Comparison of ENCODE assay signal across 13 cellular contexts in genomic region chr9:114347675-114348074, GRCh38. TPM values are rescaled to one million over a fixed set of nuclear protein-coding genes. Genes with fewer than 3 reads are reported as not detected.
DNase-seq lines count a peak whose midpoint lies in the region; ATAC-seq, FAIRE-seq and TF ChIP-seq lines count a peak whose summit lies in the region.
"Had no signal": no experiment of that assay in that cellular context is flagged by ENCODE, and none has a peak within 500 bp of the region (broad histone marks: within the 10 kb centered on the region; RNA-seq: fewer than 3 reads in every experiment).

No MANE protein-coding gene starts in this region.

- no peaks in the 10 kb centered on the region for H3K9me3 ChIP-seq in CD8-positive, alpha-beta T cell (ENCODE audit: low read length)
- H3K9me3 ChIP-seq in endodermal cell (ENCODE audit: control insufficient read depth, low read length) = no peaks in the 10 kb centered on the region
- H3K9me3 ChIP-seq in breast epithelium = no peaks in the 10 kb centered on the region
- H3K9me3 ChIP-seq: esophagus muscularis mucosa, mucosa of descending colon had no signal

- FAIRE-seq in GM19239 (lab: Jason Lieb, UNC) = no peak

- H3K4me1 Mint-ChIP-seq in CD8-positive, alpha-beta T cell (ENCODE audit: low read depth) = peaks cover 65% of the 10 kb centered on the region
- H3K4me1 Mint-ChIP-seq in T-cell (peaks cover 51 to 55% (median 53%) of the 10 kb centered on the region in 3 donors), endodermal cell (peaks cover 10% of the 10 kb centered on the region)

- CTCF ChIA-PET in CD8-positive, alpha-beta T cell (lab: Charles Lee) = interaction anchor here (1.3 to 2.9 kb wide), 3 partner anchors 32 to 306 kb away, joined by 3 to 7 read pairs (median 6); no protein-coding TSS in a partner anchor
- CTCF ChIA-PET in T-cell (lab: Charles Lee) = interaction anchor here in 1 of 2 donors (1.1 kb wide), 1 partner anchor 38 kb away, joined by 3 read pairs; no protein-coding TSS in a partner anchor

- H3K4me3 Mint-ChIP-seq in CD8-positive, alpha-beta T cell = no peak overlapping the region
- H3K4me3 Mint-ChIP-seq in T-cell = no peak overlapping the region
- H3K4me3 Mint-ChIP-seq in endodermal cell = no peak overlapping the region

- no peak for TF ChIP-seq POLR2A in breast epithelium (IDR thresholded peaks at IDR 0.05)

- H3K36me3 Mint-ChIP-seq in CD8-positive, alpha-beta T cell = peaks cover 97% of the 10 kb centered on the region
- H3K36me3 Mint-ChIP-seq in T-cell (peaks cover 79% of the 10 kb centered on the region), endodermal cell (ENCODE audit: low read depth) (peaks cover 30% of the 10 kb centered on the region)

- no peaks in the 10 kb centered on the region for H3K27me3 ChIP-seq in CD8-positive, alpha-beta T cell (ENCODE audit: insufficient read depth, low read length)
- no peaks in the 10 kb centered on the region for H3K27me3 ChIP-seq in endodermal cell (ENCODE audit: control insufficient read depth, insufficient read depth, low read length, poor library complexity, severe bottlenecking)
- no peaks in the 10 kb centered on the region for H3K27me3 ChIP-seq in breast epithelium
- H3K27me3 ChIP-seq: esophagus muscularis mucosa had no signal

- ATAC-seq in CD8-positive, alpha-beta T cell = no peak
- ATAC-seq in T-cell (replicated peaks in 1 of 4) (no peak), SK-N-SH treated with all-trans-retinoic acid at 6 μM for 48 hours (no peak), left lobe of liver (no peak)
- ATAC-seq: mucosa of descending colon had no signal

- TF ChIP-seq CTCF in CD8-positive, alpha-beta T cell (IDR thresholded peaks at IDR 0.05) = no peak
- TF ChIP-seq CTCF in endodermal cell (conservative IDR thresholded peaks at IDR 0.05) = no peak
- TF ChIP-seq CTCF in breast epithelium (IDR thresholded peaks at IDR 0.05) = no peak

- no peak overlapping the region for H3K4me3 ChIP-seq in CD8-positive, alpha-beta T cell (ENCODE audit: low read depth, low read length)
- H3K4me3 ChIP-seq in endodermal cell (ENCODE audit: low read length) (no peak overlapping the region), breast epithelium (no peak overlapping the region)
- H3K4me3 ChIP-seq: esophagus muscularis mucosa, mucosa of descending colon, PC-9 had no signal

- POLR2A ChIA-PET in CD8-positive, alpha-beta T cell (lab: Charles Lee) = interaction anchor here (1.1 to 3.8 kb wide), 4 partner anchors 9 to 40 kb away, joined by 3 to 19 read pairs (median 10); partner anchors contain the start of gene AKNA
- POLR2A ChIA-PET in T-cell (lab: Charles Lee) = no interaction called here

- H3K36me3 ChIP-seq in CD8-positive, alpha-beta T cell (ENCODE audit: insufficient read depth, low read length) = peaks cover 79% of the 10 kb centered on the region
- H3K36me3 ChIP-seq in endodermal cell (ENCODE audit: control insufficient read depth, insufficient read depth, low read length) = peaks cover 10% of the 10 kb centered on the region
- peaks cover 20% of the 10 kb centered on the region for H3K36me3 ChIP-seq in breast epithelium

- no peaks in the 10 kb centered on the region for H3K27me3 Mint-ChIP-seq in CD8-positive, alpha-beta T cell (ENCODE audit: low read depth)
- H3K27me3 Mint-ChIP-seq in T-cell (no peaks in the 10 kb centered on the region), endodermal cell (ENCODE audit: insufficient read depth) (no peaks in the 10 kb centered on the region)

- no peak overlapping the region for H3K9ac ChIP-seq in endodermal cell (ENCODE audit: extremely low read depth, low read length, poor library complexity, severe bottlenecking)

- intact Hi-C loops in CD8-positive, alpha-beta T cell (cut with DNase I, micrococcal nuclease) = loop anchor here (2.0 to 10.0 kb wide), 5 partner anchors 19 to 247 kb away; no protein-coding TSS in a partner anchor
- intact Hi-C loops in breast epithelium (cut with DNase I; ENCODE audit: low total_unique reads) = no loop called here

- peaks cover 45% of the 10 kb centered on the region for H3K4me1 ChIP-seq in CD8-positive, alpha-beta T cell (ENCODE audit: insufficient read depth, low read length)
- H3K4me1 ChIP-seq in endodermal cell (ENCODE audit: control insufficient read depth, insufficient read depth, low read length) = no peaks in the 10 kb centered on the region
- no peaks in the 10 kb centered on the region for H3K4me1 ChIP-seq in breast epithelium

- H3K9me3 Mint-ChIP-seq in CD8-positive, alpha-beta T cell = no peaks in the 10 kb centered on the region
- H3K9me3 Mint-ChIP-seq in T-cell (no peaks in the 10 kb centered on the region), endodermal cell (no peaks in the 10 kb centered on the region)

- H3K27ac Mint-ChIP-seq in CD8-positive, alpha-beta T cell = peak overlapping the region; percentile 95
- H3K27ac Mint-ChIP-seq in T-cell = peak overlapping the region; percentile 92 to 93
- H3K27ac Mint-ChIP-seq in endodermal cell = no peak overlapping the region

- 88 to 89% methylated on average over 15 of the region's 15 CpGs for WGBS in endodermal cell (ENCODE audit: insufficient coverage in 1 of 2, insufficient read length in 1 of 2), 2 experiments

- H3K27ac ChIP-seq in CD8-positive, alpha-beta T cell (ENCODE audit: low read depth, low read length) = no peak overlapping the region
- H3K27ac ChIP-seq in endodermal cell (ENCODE audit: low read depth, low read length) (peak overlapping the region; percentile 60), breast epithelium (no peak overlapping the region)
- H3K27ac ChIP-seq: PC-9 had no signal

- no peak for DNase-seq in CD8-positive, alpha-beta T cell
- DNase-seq in T-cell = no peak
- no peak for DNase-seq in endodermal cell
- peak; percentile 84 for DNase-seq in putamen (ENCODE audit: low spot score)
- DNase-seq in breast epithelium (ENCODE audit: low spot score in 2 of 2) = no peak
- DNase-seq in left lobe of liver (ENCODE audit: low spot score) = no peak
- no peak for DNase-seq in GM19239 (ENCODE audit: insufficient read length, low spot score)
- DNase-seq: mucosa of descending colon, NCI-H226, PC-9, T1000 had no signal

TF ChIP-seq in SK-N-SH treated with all-trans-retinoic acid at 6 μM for 48 hours, 23 proteins besides CTCF, POLR2A, EP300 and RAD21:
- TF ChIP-seq, protein P1, sequence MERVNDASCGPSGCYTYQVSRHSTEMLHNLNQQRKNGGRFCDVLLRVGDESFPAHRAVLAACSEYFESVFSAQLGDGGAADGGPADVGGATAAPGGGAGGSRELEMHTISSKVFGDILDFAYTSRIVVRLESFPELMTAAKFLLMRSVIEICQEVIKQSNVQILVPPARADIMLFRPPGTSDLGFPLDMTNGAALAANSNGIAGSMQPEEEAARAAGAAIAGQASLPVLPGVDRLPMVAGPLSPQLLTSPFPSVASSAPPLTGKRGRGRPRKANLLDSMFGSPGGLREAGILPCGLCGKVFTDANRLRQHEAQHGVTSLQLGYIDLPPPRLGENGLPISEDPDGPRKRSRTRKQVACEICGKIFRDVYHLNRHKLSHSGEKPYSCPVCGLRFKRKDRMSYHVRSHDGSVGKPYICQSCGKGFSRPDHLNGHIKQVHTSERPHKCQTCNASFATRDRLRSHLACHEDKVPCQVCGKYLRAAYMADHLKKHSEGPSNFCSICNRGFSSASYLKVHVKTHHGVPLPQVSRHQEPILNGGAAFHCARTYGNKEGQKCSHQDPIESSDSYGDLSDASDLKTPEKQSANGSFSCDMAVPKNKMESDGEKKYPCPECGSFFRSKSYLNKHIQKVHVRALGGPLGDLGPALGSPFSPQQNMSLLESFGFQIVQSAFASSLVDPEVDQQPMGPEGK (CRISPR knock-in tag; IDR thresholded peaks at IDR 0.05; ENCODE audit: borderline replicate concordance) = no peak
- no peak for TF ChIP-seq ARNTL (CRISPR knock-in tag; IDR thresholded peaks at IDR 0.05; ENCODE audit: borderline replicate concordance, low read depth)
- TF ChIP-seq, protein P2, sequence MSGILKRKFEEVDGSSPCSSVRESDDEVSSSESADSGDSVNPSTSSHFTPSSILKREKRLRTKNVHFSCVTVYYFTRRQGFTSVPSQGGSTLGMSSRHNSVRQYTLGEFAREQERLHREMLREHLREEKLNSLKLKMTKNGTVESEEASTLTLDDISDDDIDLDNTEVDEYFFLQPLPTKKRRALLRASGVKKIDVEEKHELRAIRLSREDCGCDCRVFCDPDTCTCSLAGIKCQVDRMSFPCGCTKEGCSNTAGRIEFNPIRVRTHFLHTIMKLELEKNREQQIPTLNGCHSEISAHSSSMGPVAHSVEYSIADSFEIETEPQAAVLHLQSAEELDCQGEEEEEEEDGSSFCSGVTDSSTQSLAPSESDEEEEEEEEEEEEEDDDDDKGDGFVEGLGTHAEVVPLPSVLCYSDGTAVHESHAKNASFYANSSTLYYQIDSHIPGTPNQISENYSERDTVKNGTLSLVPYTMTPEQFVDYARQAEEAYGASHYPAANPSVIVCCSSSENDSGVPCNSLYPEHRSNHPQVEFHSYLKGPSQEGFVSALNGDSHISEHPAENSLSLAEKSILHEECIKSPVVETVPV (CRISPR knock-in tag; IDR thresholded peaks at IDR 0.05) = no peak
- TF ChIP-seq TCF4 (CRISPR knock-in tag; IDR thresholded peaks at IDR 0.05; ENCODE audit: borderline replicate concordance) = no peak
- no peak for TF ChIP-seq CSDC2 (CRISPR knock-in tag; IDR thresholded peaks at IDR 0.05)
- TF ChIP-seq PPARA (CRISPR knock-in tag; IDR thresholded peaks at IDR 0.05; ENCODE audit: borderline replicate concordance) = no peak
- TF ChIP-seq GLIS3 (CRISPR knock-in tag; IDR thresholded peaks at IDR 0.05) = no peak
- no peak for TF ChIP-seq ZFP30 (CRISPR knock-in tag; IDR thresholded peaks at IDR 0.05)

RNA-seq across cellular contexts. Expression of gene ORM2, which starts 18.0 kb away (rescaled TPM):
- total RNA-seq in CD8-positive, alpha-beta T cell = not detected
- total RNA-seq in T-cell = 1 to 10 TPM in 3 of 5 donors, not detected in 2; 1.4 to 2.2 (median 1.8) TPM
- under 1 TPM; 0.59 to 0.80 TPM for total RNA-seq in endodermal cell
- not detected for polyA plus RNA-seq in endodermal cell (2013, experiment 1 of 2)
- polyA plus RNA-seq in endodermal cell (2013, experiment 2 of 2) = not detected
- 1 to 10 TPM in 2 of 3 donors, not detected in 1; 1.6 to 2.9 TPM for total RNA-seq in breast epithelium
- total RNA-seq in left lobe of liver = 4,103 TPM
- total RNA-seq: esophagus muscularis mucosa, PC-9 had no signal

RNA-seq across cellular contexts. Expression of gene ORM1, which starts 24.8 kb away (rescaled TPM):
- total RNA-seq in CD8-positive, alpha-beta T cell = not detected
- total RNA-seq in T-cell = 1 to 10 TPM in 3 of 5 donors, not detected in 2; 4.2 to 8.3 (median 6.2) TPM
- under 1 TPM in 1 of 2 donors, not detected in 1; 0.59 TPM for total RNA-seq in endodermal cell
- polyA plus RNA-seq in endodermal cell (2013, experiment 1 of 2) = not detected
- not detected for polyA plus RNA-seq in endodermal cell (2013, experiment 2 of 2)
- total RNA-seq in breast epithelium = 1 to 10 TPM in 1 of 3 donors, not detected in 2; 8.3 TPM
- 19,737 TPM for total RNA-seq in left lobe of liver
- total RNA-seq: PC-9 had no signal

RNA-seq across cellular contexts. Expression of gene AKNA, which starts 40.1 kb away (rescaled TPM):
- total RNA-seq in CD8-positive, alpha-beta T cell = 100 to 1,000 TPM; 249 to 269 TPM
- 100 to 1,000 TPM; 382 to 462 (median 415) TPM for total RNA-seq in T-cell
- total RNA-seq in endodermal cell = 10 to 100 TPM; 12.2 to 15.4 TPM
- 16.6 TPM for polyA plus RNA-seq in endodermal cell (2013, experiment 1 of 2)
- 16.2 TPM for polyA plus RNA-seq in endodermal cell (2013, experiment 2 of 2)
- 10 to 100 TPM; 20.1 to 52.0 (median 35.7) TPM for total RNA-seq in breast epithelium
- total RNA-seq in left lobe of liver = 7.3 TPM

Comparison
In these comparisons a context has a peak if more than half of its experiments do, and no peak if none do; other contexts are left out.
1. RNA of gene ORM2, which starts 18.0 kb away (total RNA-seq): 4,103 TPM in left lobe of liver (single experiment); 1.6 to 2.9 TPM in breast epithelium, 1.4 to 2.2 TPM in T-cell, 0.59 to 0.80 TPM in endodermal cell and not detected in CD8-positive, alpha-beta T cell; every median in the first group is over 1,000 times any median in the second.
2. RNA of gene ORM1, which starts 24.8 kb away (total RNA-seq): 19,737 TPM in left lobe of liver (single experiment); 4.2 to 8.3 TPM in T-cell, 8.3 TPM in breast epithelium, 0.59 TPM in endodermal cell and not detected in CD8-positive, alpha-beta T cell; every median in the first group is over 1,000 times any median in the second.
3. RNA of gene AKNA, which starts 40.1 kb away (total RNA-seq): 382 to 462 TPM in T-cell and 249 to 269 TPM in CD8-positive, alpha-beta T cell; 20.1 to 52.0 TPM in breast epithelium, 12.2 to 15.4 TPM in endodermal cell and 7.3 TPM in left lobe of liver (single experiment); every median in the first group is over 4 times any median in the second.